ENCODE assay signal across 9 cellular contexts in the genomic region with DNA sequence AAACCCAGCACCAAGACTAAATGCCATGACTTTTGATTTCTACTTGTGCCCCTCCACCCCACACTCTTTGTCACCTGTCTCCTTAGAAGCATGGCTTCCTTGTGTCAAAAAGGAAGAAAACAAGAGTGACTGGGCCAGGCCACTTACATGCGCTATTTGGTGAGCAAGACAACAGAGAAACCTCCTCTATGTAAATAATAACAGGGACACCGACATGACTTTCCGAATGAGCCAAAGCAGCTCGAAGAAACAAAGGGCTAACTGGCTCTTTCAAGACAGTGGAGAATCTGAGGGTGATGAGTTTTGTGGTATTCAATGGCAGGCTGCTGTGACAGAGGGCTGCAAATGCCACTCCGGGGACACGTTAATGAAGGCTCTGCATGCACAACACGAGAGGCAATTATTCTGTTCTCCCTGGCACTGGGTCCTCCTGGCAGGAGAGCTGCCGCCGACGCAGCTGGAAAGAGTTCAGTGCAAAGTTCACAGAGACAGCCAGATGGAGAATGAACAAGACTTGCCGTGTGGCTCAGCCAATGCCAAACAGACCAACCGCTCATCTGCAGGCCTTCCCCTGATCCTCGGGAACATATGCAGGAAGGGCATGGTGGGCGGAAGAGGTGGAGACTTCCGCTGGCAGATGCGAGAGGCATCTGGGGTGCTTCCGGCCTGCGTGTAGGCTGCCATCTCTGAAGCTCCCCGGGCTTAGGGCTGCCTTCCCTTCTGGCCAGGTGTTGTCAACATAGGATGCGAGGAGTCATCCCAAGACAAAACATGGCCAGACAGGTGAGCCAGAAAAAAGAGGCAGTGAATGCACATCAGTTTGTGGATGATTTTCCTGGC. TPM values are rescaled to one million over a fixed set of nuclear protein-coding genes. Genes with fewer than 3 reads are reported as not detected.
DNase-seq lines count a peak whose midpoint lies in the region; ATAC-seq and TF ChIP-seq lines count a peak whose summit lies in the region.
"Had no signal": no experiment of that assay in that cellular context is flagged by ENCODE, and none has a peak within 500 bp of the region (broad histone marks: within the 10 kb centered on the region; RNA-seq: fewer than 3 reads in every experiment).

No MANE protein-coding gene starts in this region.

- TF ChIP-seq CTCF in glutamatergic neuron (IDR thresholded peaks at IDR 0.05; ENCODE audit: partially characterized antibody, unreplicated experiment) (no peak), vagina (IDR thresholded peaks at IDR 0.05) (no peak)

- H3K36me3 Mint-ChIP-seq in activated naive CD4-positive, alpha-beta T cell treated with anti-CD3 and anti-CD28 coated beads for 36 hours (ENCODE audit: low read depth), result no peaks in the 10 kb centered on the region
- peaks cover 11% of the 10 kb centered on the region for H3K36me3 Mint-ChIP-seq in activated CD4-positive, alpha-beta memory T cell treated with anti-CD3 and anti-CD28 coated beads for 36 hours
- H3K36me3 Mint-ChIP-seq in glutamatergic neuron (ENCODE audit: unreplicated experiment), result no peaks in the 10 kb centered on the region
- H3K36me3 Mint-ChIP-seq in stimulated activated effector memory CD8-positive, alpha-beta T cell treated with anti-CD3 and anti-CD28 coated beads, Interleukin-12 subunit alpha, Interleukin-12 subunit beta, amount 100 ng/mL, for 72 hours, result peaks cover 9% of the 10 kb centered on the region

- H3K27ac ChIP-seq in vagina, result no peak overlapping the region
- H3K27ac ChIP-seq: gastrocnemius medialis had no signal

- H3K36me3 ChIP-seq in vagina, result no peaks in the 10 kb centered on the region
- H3K36me3 ChIP-seq: gastrocnemius medialis had no signal

- TF ChIP-seq POLR2A in vagina (IDR thresholded peaks at IDR 0.05), result no peak

- H3K4me1 ChIP-seq in vagina, result no peaks in the 10 kb centered on the region
- H3K4me1 ChIP-seq: gastrocnemius medialis had no signal

- H3K27ac Mint-ChIP-seq in activated naive CD4-positive, alpha-beta T cell treated with anti-CD3 and anti-CD28 coated beads for 36 hours, result peak overlapping the region; percentile 93
- H3K27ac Mint-ChIP-seq in activated CD4-positive, alpha-beta memory T cell treated with anti-CD3 and anti-CD28 coated beads for 36 hours, result peak overlapping the region; percentile 98
- H3K27ac Mint-ChIP-seq in glutamatergic neuron (ENCODE audit: unreplicated experiment), result peak overlapping the region; percentile 28
- H3K27ac Mint-ChIP-seq in stimulated activated effector memory CD8-positive, alpha-beta T cell treated with anti-CD3 and anti-CD28 coated beads, Interleukin-12 subunit alpha, Interleukin-12 subunit beta, amount 100 ng/mL, for 72 hours, result peak overlapping the region; percentile 78

- H3K27me3 Mint-ChIP-seq in activated naive CD4-positive, alpha-beta T cell treated with anti-CD3 and anti-CD28 coated beads for 36 hours (ENCODE audit: low read depth), result no peaks in the 10 kb centered on the region
- H3K27me3 Mint-ChIP-seq in activated CD4-positive, alpha-beta memory T cell treated with anti-CD3 and anti-CD28 coated beads for 36 hours, result no peaks in the 10 kb centered on the region
- peaks cover 6% of the 10 kb centered on the region for H3K27me3 Mint-ChIP-seq in glutamatergic neuron (ENCODE audit: unreplicated experiment)

- no peak overlapping the region for H3K4me3 ChIP-seq in vagina
- H3K4me3 ChIP-seq: gastrocnemius medialis had no signal

- POLR2A ChIA-PET in activated CD4-positive, alpha-beta memory T cell treated with anti-CD3 and anti-CD28 coated beads for 36 hours (lab: Charles Lee), result interaction anchor here (0.8 to 1.9 kb wide), 8 partner anchors 9 to 142 kb away, joined by 3 to 7 read pairs (median 3); no protein-coding TSS in a partner anchor

- peak; percentile 4 for ATAC-seq in stimulated activated effector memory CD8-positive, alpha-beta T cell treated with anti-CD3 and anti-CD28 coated beads, Interleukin-12 subunit alpha, Interleukin-12 subunit beta, amount 100 ng/mL, for 72 hours
- no peak for ATAC-seq in HG03196 (IDR thresholded peaks at IDR 0.05; ENCODE audit: unreplicated experiment)
- ATAC-seq: gastrocnemius medialis had no signal

- peaks cover 80% of the 10 kb centered on the region for H3K4me1 Mint-ChIP-seq in activated naive CD4-positive, alpha-beta T cell treated with anti-CD3 and anti-CD28 coated beads for 36 hours (ENCODE audit: low read depth)
- H3K4me1 Mint-ChIP-seq in activated CD4-positive, alpha-beta memory T cell treated with anti-CD3 and anti-CD28 coated beads for 36 hours (ENCODE audit: low read depth), result peaks cover 86% of the 10 kb centered on the region
- H3K4me1 Mint-ChIP-seq in glutamatergic neuron (ENCODE audit: low read depth, unreplicated experiment), result peaks cover 4% of the 10 kb centered on the region
- H3K4me1 Mint-ChIP-seq in stimulated activated effector memory CD8-positive, alpha-beta T cell treated with anti-CD3 and anti-CD28 coated beads, Interleukin-12 subunit alpha, Interleukin-12 subunit beta, amount 100 ng/mL, for 72 hours, result peaks cover 88% of the 10 kb centered on the region

- DNase-seq in activated naive CD4-positive, alpha-beta T cell treated with anti-CD3 and anti-CD28 coated beads for 36 hours, result peak; percentile 34
- no peak for DNase-seq in activated naive CD4-positive, alpha-beta T cell treated with anti-CD3 and anti-CD28 coated beads, Interleukin-2, amount 50 U/mL, for 16 hours
- DNase-seq in activated CD4-positive, alpha-beta memory T cell treated with anti-CD3 and anti-CD28 coated beads for 36 hours, result peak; percentile 84
- DNase-seq in glutamatergic neuron, result no peak
- no peak for DNase-seq in stimulated activated effector memory CD8-positive, alpha-beta T cell treated with anti-CD3 and anti-CD28 coated beads, Interleukin-12 subunit alpha, Interleukin-12 subunit beta, amount 100 ng/mL, for 72 hours (ENCODE audit: low spot score in 2 of 2)
- no peak for DNase-seq in vagina (ENCODE audit: extremely low spot score in 2 of 2)
- DNase-seq in NK-92 (lab: John Stamatoyannopoulos, UW; ENCODE audit: unreplicated experiment), result no peak
- DNase-seq: gastrocnemius medialis had no signal

- CTCF ChIA-PET in activated naive CD4-positive, alpha-beta T cell treated with anti-CD3 and anti-CD28 coated beads for 36 hours (lab: Charles Lee), result interaction anchor here (0.8 to 6.0 kb wide), 2 partner anchors 9 kb away, joined by 3 to 62 read pairs; no protein-coding TSS in a partner anchor
- CTCF ChIA-PET in activated CD4-positive, alpha-beta memory T cell treated with anti-CD3 and anti-CD28 coated beads for 36 hours (lab: Charles Lee), result interaction anchor here (2.8 kb wide), 1 partner anchor 10 kb away, joined by 31 read pairs; no protein-coding TSS in a partner anchor

- intact Hi-C loops in activated naive CD4-positive, alpha-beta T cell treated with anti-CD3 and anti-CD28 coated beads for 36 hours (cut with micrococcal nuclease), result loop anchor here (1.0 kb wide), 2 partner anchors 7 to 141 kb away; no protein-coding TSS in a partner anchor
- intact Hi-C loops in activated CD4-positive, alpha-beta memory T cell treated with anti-CD3 and anti-CD28 coated beads for 36 hours (cut with micrococcal nuclease), result loop anchor here (1.0 kb wide), 4 partner anchors 7 to 63 kb away; no protein-coding TSS in a partner anchor
- intact Hi-C loops in vagina (cut with DNase I), result no loop called here

- H3K9me3 Mint-ChIP-seq in activated naive CD4-positive, alpha-beta T cell treated with anti-CD3 and anti-CD28 coated beads for 36 hours, result no peaks in the 10 kb centered on the region
- no peaks in the 10 kb centered on the region for H3K9me3 Mint-ChIP-seq in activated CD4-positive, alpha-beta memory T cell treated with anti-CD3 and anti-CD28 coated beads for 36 hours
- H3K9me3 Mint-ChIP-seq in glutamatergic neuron (ENCODE audit: unreplicated experiment), result peaks cover 2% of the 10 kb centered on the region
- H3K9me3 Mint-ChIP-seq in stimulated activated effector memory CD8-positive, alpha-beta T cell treated with anti-CD3 and anti-CD28 coated beads, Interleukin-12 subunit alpha, Interleukin-12 subunit beta, amount 100 ng/mL, for 72 hours, result no peaks in the 10 kb centered on the region

- peak overlapping the region; percentile 23 for H3K4me3 Mint-ChIP-seq in activated naive CD4-positive, alpha-beta T cell treated with anti-CD3 and anti-CD28 coated beads for 36 hours
- peak overlapping the region; percentile 83 for H3K4me3 Mint-ChIP-seq in activated CD4-positive, alpha-beta memory T cell treated with anti-CD3 and anti-CD28 coated beads for 36 hours
- H3K4me3 Mint-ChIP-seq in glutamatergic neuron (ENCODE audit: unreplicated experiment), result no peak overlapping the region
- H3K4me3 Mint-ChIP-seq in stimulated activated effector memory CD8-positive, alpha-beta T cell treated with anti-CD3 and anti-CD28 coated beads, Interleukin-12 subunit alpha, Interleukin-12 subunit beta, amount 100 ng/mL, for 72 hours, result peak overlapping the region; percentile 42

- H3K9me3 ChIP-seq in vagina, result no peaks in the 10 kb centered on the region
- H3K9me3 ChIP-seq: gastrocnemius medialis had no signal

- no peaks in the 10 kb centered on the region for H3K27me3 ChIP-seq in vagina

RNA-seq across cellular contexts. Expression of a gene that starts 59.1 kb away (rescaled TPM):
- total RNA-seq in activated naive CD4-positive, alpha-beta T cell treated with anti-CD3 and anti-CD28 coated beads for 36 hours, result 10 to 100 TPM; 42.4 to 46.2 TPM
- total RNA-seq in activated CD4-positive, alpha-beta memory T cell treated with anti-CD3 and anti-CD28 coated beads for 36 hours, result 10 to 100 TPM; 44.1 to 48.3 TPM
- 37.1 TPM for total RNA-seq in glutamatergic neuron (ENCODE audit: unreplicated experiment)
- 12.3 TPM for total RNA-seq in vagina

Comparison
In these comparisons a context has a peak if more than half of its experiments do, and no peak if none do; other contexts are left out.
1. DNase-seq: peak in activated naive CD4-positive, alpha-beta T cell treated with anti-CD3 and anti-CD28 coated beads for 36 hours (single experiment) and activated CD4-positive, alpha-beta memory T cell treated with anti-CD3 and anti-CD28 coated beads for 36 hours (single experiment); none in activated naive CD4-positive, alpha-beta T cell treated with anti-CD3 and anti-CD28 coated beads, Interleukin-2, amount 50 U/mL, for 16 hours (single experiment), glutamatergic neuron (single experiment), stimulated activated effector memory CD8-positive, alpha-beta T cell treated with anti-CD3 and anti-CD28 coated beads, Interleukin-12 subunit alpha, Interleukin-12 subunit beta, amount 100 ng/mL, for 72 hours (0 of 2), vagina (0 of 2) and NK-92 (single experiment).
2. H3K27ac Mint-ChIP-seq: peak in every context shown above with its lines; median percentile 98 in activated CD4-positive, alpha-beta memory T cell treated with anti-CD3 and anti-CD28 coated beads for 36 hours; 93 in activated naive CD4-positive, alpha-beta T cell treated with anti-CD3 and anti-CD28 coated beads for 36 hours; 78 in stimulated activated effector memory CD8-positive, alpha-beta T cell treated with anti-CD3 and anti-CD28 coated beads, Interleukin-12 subunit alpha, Interleukin-12 subunit beta, amount 100 ng/mL, for 72 hours; 28 in glutamatergic neuron.